14 cellular contexts compared by ENCODE assay signal in the genomic region with DNA sequence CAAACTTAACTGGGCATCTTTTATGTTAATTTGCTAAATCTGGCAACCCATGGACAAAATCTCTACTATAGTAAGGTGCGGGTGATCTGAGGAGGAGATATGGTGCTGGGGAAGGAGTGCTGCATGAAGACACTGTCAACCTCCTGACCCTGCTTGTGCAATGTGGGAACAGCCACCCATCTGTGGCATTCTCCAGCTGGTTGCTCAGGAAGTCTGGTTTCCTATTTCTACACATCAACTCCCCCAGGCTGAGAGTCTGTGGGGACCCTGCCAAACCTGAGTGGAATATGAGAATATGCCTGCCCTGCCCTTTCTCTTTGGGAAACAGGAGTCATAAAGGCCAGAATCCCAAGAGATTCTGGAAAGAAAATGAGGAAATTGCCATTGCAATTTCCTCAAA.
DNase-seq lines count a peak whose midpoint lies in the region; ATAC-seq and TF ChIP-seq lines count a peak whose summit lies in the region.
"Had no signal": no experiment of that assay in that cellular context is flagged by ENCODE, and none has a peak within 500 bp of the region (broad histone marks: within the 10 kb centered on the region; RNA-seq: fewer than 3 reads in every experiment).

No MANE protein-coding gene starts in this region.

- no peaks in the 10 kb centered on the region for H3F3A ChIP-seq in SK-N-SH (replicated peaks; ENCODE audit: insufficient read depth)

- no peaks in the 10 kb centered on the region for H3K27me3 ChIP-seq in SK-N-SH (ENCODE audit: insufficient read depth)
- no peaks in the 10 kb centered on the region for H3K27me3 ChIP-seq in sigmoid colon
- H3K27me3 ChIP-seq: right lobe of liver, suprapubic skin had no signal

- no peaks in the 10 kb centered on the region for H3K9me2 ChIP-seq in SK-N-SH

- TF ChIP-seq RAD21 in SK-N-SH (IDR thresholded peaks at IDR 0.05; ENCODE audit: low read length): no peak

- intact Hi-C loops in sigmoid colon (cut with DNase I): no loop called here

- POLR2A ChIA-PET in SK-N-SH (lab: Yijun Ruan, JAX): no interaction called here

- 76% methylated on average over 1 of the region's 1 CpG for WGBS in SK-N-SH (ENCODE audit: low lambda C conversion rate)
- WGBS in sigmoid colon, 2 donors: 46 to 85% methylated on average over 1 of the region's 1 CpG

- TF ChIP-seq EP300 in SK-N-SH (IDR thresholded peaks at IDR 0.05; ENCODE audit: borderline replicate concordance in 1 of 2, low read depth in 1 of 2, low read length in 1 of 2): peak in 1 of 2 experiments; percentile 39; a peak in 1 of 4 replicates
- no peak for TF ChIP-seq EP300 in sigmoid colon (IDR thresholded peaks at IDR 0.05)

- ATAC-seq in HG02588 (IDR thresholded peaks at IDR 0.05; ENCODE audit: unreplicated experiment): no peak
- ATAC-seq: right lobe of liver had no signal

- TF ChIP-seq POLR2A in sigmoid colon (IDR thresholded peaks at IDR 0.05): no peak

- no peak overlapping the region for H3K4me3 ChIP-seq in cardiac fibroblast (replicated peaks in 1 of 2; ENCODE audit: low read depth in 2 of 2, low read length in 2 of 2)
- no peak overlapping the region for H3K4me3 ChIP-seq in SK-N-SH (ENCODE audit: low read depth in 2 of 2, low read length in 1 of 2)
- no peak overlapping the region for H3K4me3 ChIP-seq in sigmoid colon
- H3K4me3 ChIP-seq: right lobe of liver, suprapubic skin had no signal

- DNase-seq in DMS 273 (lab: John Stamatoyannopoulos, UW; ENCODE audit: unreplicated experiment) (peak; percentile 53), M059J (ENCODE audit: low read depth) (peak; percentile 66), cardiac fibroblast (ENCODE audit: low read depth in 2 of 2) (peak; percentile 73 to 77), kidney glomerular epithelial cell (lab: John Stamatoyannopoulos, UW) (peak; percentile 5), SK-N-SH (no peak), sigmoid colon (no peak)
- DNase-seq in activated naive CD4-positive, alpha-beta T cell treated with Interleukin-2 at 50 U/mL for 16 hours: no peak
- DNase-seq: activated CD4-positive, alpha-beta T cell treated with anti-CD3 and anti-CD28 coated beads for 4 hours; C1 segment of cervical spinal cord; NCI-H187; right lobe of liver; SW 1271 had no signal

- H3K36me3 ChIP-seq in SK-N-SH (replicated peaks in 1 of 2; ENCODE audit: control insufficient read depth in 1 of 2, insufficient read depth in 2 of 2, low read length in 1 of 2) (no peaks in the 10 kb centered on the region), sigmoid colon (no peaks in the 10 kb centered on the region)
- H3K36me3 ChIP-seq: right lobe of liver, suprapubic skin had no signal

- no peak overlapping the region for H2AFZ ChIP-seq in SK-N-SH (ENCODE audit: low read depth)

- no peak overlapping the region for H3K4me2 ChIP-seq in SK-N-SH

- peaks cover 0 to 12% of the 10 kb centered on the region in 2 experiments; a peak in 3 of 4 replicates for H3K4me1 ChIP-seq in SK-N-SH (ENCODE audit: control insufficient read depth in 1 of 2, insufficient read depth in 2 of 2, low read depth in 1 of 2, low read length in 1 of 2)
- no peaks in the 10 kb centered on the region for H3K4me1 ChIP-seq in sigmoid colon
- H3K4me1 ChIP-seq: right lobe of liver, suprapubic skin had no signal

- H3K9me3 ChIP-seq in SK-N-SH (no peaks in the 10 kb centered on the region), sigmoid colon (no peaks in the 10 kb centered on the region)
- H3K9me3 ChIP-seq: right lobe of liver, suprapubic skin had no signal

- no peaks in the 10 kb centered on the region for H3K79me2 ChIP-seq in SK-N-SH (ENCODE audit: insufficient read depth)

- H3K27ac ChIP-seq in SK-N-SH (ENCODE audit: low read depth in 2 of 2, low read length in 1 of 2) (no peak overlapping the region), sigmoid colon (no peak overlapping the region)
- H3K27ac ChIP-seq: right lobe of liver, suprapubic skin had no signal

- H3K9ac ChIP-seq in SK-N-SH: no peak overlapping the region

- H4K20me1 ChIP-seq in SK-N-SH (ENCODE audit: insufficient read depth): no peaks in the 10 kb centered on the region

- TF ChIP-seq CTCF in cardiac fibroblast (IDR thresholded peaks at IDR 0.05; ENCODE audit: low read depth, low read length): no peak
- TF ChIP-seq CTCF in SK-N-SH (IDR thresholded peaks at IDR 0.05): no peak
- TF ChIP-seq CTCF in sigmoid colon (IDR thresholded peaks at IDR 0.05): no peak

- CTCF ChIA-PET in SK-N-SH (lab: Yijun Ruan, JAX): no interaction called here

TF ChIP-seq in SK-N-SH, 30 proteins besides CTCF, POLR2A, EP300 and RAD21 (continues in another document):
- TF ChIP-seq FOXJ3 (CRISPR knock-in tag; IDR thresholded peaks at IDR 0.05) (no peak), SMC3 (IDR thresholded peaks at IDR 0.05; ENCODE audit: low read depth, low read length) (no peak), CHD2 (IDR thresholded peaks at IDR 0.05; ENCODE audit: low read length, partially characterized antibody) (no peak), FOXM1 (IDR thresholded peaks at IDR 0.05; ENCODE audit: low read depth) (no peak), FOSL2 (IDR thresholded peaks at IDR 0.05; ENCODE audit: borderline replicate concordance, low read depth) (no peak), TCF12 (IDR thresholded peaks at IDR 0.05) (no peak), POLR2AphosphoS5 (IDR thresholded peaks at IDR 0.05; ENCODE audit: low read depth, low read length) (no peak), RCOR1 (IDR thresholded peaks at IDR 0.05; ENCODE audit: low read length) (no peak), MXI1 (IDR thresholded peaks at IDR 0.05; ENCODE audit: low read depth, low read length) (no peak), YY1 (IDR thresholded peaks at IDR 0.05; ENCODE audit: low read depth) (no peak), MEF2A (IDR thresholded peaks at IDR 0.05; ENCODE audit: borderline replicate concordance, low read depth) (no peak), JUND (IDR thresholded peaks at IDR 0.05) (no peak), SIN3A (IDR thresholded peaks at IDR 0.05; ENCODE audit: borderline replicate concordance, low read depth, low read length) (no peak)
- TF ChIP-seq, protein P1, sequence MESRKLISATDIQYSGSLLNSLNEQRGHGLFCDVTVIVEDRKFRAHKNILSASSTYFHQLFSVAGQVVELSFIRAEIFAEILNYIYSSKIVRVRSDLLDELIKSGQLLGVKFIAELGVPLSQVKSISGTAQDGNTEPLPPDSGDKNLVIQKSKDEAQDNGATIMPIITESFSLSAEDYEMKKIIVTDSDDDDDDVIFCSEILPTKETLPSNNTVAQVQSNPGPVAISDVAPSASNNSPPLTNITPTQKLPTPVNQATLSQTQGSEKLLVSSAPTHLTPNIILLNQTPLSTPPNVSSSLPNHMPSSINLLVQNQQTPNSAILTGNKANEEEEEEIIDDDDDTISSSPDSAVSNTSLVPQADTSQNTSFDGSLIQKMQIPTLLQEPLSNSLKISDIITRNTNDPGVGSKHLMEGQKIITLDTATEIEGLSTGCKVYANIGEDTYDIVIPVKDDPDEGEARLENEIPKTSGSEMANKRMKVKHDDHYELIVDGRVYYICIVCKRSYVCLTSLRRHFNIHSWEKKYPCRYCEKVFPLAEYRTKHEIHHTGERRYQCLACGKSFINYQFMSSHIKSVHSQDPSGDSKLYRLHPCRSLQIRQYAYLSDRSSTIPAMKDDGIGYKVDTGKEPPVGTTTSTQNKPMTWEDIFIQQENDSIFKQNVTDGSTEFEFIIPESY (IDR thresholded peaks at IDR 0.05; ENCODE audit: borderline replicate concordance, low read depth): no peak
- TF ChIP-seq, protein P2, sequence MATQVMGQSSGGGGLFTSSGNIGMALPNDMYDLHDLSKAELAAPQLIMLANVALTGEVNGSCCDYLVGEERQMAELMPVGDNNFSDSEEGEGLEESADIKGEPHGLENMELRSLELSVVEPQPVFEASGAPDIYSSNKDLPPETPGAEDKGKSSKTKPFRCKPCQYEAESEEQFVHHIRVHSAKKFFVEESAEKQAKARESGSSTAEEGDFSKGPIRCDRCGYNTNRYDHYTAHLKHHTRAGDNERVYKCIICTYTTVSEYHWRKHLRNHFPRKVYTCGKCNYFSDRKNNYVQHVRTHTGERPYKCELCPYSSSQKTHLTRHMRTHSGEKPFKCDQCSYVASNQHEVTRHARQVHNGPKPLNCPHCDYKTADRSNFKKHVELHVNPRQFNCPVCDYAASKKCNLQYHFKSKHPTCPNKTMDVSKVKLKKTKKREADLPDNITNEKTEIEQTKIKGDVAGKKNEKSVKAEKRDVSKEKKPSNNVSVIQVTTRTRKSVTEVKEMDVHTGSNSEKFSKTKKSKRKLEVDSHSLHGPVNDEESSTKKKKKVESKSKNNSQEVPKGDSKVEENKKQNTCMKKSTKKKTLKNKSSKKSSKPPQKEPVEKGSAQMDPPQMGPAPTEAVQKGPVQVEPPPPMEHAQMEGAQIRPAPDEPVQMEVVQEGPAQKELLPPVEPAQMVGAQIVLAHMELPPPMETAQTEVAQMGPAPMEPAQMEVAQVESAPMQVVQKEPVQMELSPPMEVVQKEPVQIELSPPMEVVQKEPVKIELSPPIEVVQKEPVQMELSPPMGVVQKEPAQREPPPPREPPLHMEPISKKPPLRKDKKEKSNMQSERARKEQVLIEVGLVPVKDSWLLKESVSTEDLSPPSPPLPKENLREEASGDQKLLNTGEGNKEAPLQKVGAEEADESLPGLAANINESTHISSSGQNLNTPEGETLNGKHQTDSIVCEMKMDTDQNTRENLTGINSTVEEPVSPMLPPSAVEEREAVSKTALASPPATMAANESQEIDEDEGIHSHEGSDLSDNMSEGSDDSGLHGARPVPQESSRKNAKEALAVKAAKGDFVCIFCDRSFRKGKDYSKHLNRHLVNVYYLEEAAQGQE (IDR thresholded peaks at IDR 0.05; ENCODE audit: low read depth, low read length): no peak
- TF ChIP-seq, protein P3, sequence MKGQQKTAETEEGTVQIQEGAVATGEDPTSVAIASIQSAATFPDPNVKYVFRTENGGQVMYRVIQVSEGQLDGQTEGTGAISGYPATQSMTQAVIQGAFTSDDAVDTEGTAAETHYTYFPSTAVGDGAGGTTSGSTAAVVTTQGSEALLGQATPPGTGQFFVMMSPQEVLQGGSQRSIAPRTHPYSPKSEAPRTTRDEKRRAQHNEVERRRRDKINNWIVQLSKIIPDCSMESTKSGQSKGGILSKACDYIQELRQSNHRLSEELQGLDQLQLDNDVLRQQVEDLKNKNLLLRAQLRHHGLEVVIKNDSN (IDR thresholded peaks at IDR 0.05; ENCODE audit: borderline replicate concordance, low read depth): no peak
- TF ChIP-seq, protein P4, sequence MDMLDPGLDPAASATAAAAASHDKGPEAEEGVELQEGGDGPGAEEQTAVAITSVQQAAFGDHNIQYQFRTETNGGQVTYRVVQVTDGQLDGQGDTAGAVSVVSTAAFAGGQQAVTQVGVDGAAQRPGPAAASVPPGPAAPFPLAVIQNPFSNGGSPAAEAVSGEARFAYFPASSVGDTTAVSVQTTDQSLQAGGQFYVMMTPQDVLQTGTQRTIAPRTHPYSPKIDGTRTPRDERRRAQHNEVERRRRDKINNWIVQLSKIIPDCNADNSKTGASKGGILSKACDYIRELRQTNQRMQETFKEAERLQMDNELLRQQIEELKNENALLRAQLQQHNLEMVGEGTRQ (IDR thresholded peaks at IDR 0.05; ENCODE audit: borderline replicate concordance, low read depth, low read length): no peak

Comparison
In these comparisons a context has a peak if more than half of its experiments do, and no peak if none do; other contexts are left out.
1. DNase-seq: peak in DMS 273 (single experiment), M059J (single experiment), cardiac fibroblast (2 of 2) and kidney glomerular epithelial cell (single experiment); none in SK-N-SH (single experiment), sigmoid colon (single experiment) and activated naive CD4-positive, alpha-beta T cell treated with Interleukin-2 at 50 U/mL for 16 hours (single experiment).